ENCODE assay signal across 13 cellular contexts in genomic region chr3:11545186-11545851, GRCh38.
DNase-seq lines count a peak whose midpoint lies in the region; ATAC-seq, FAIRE-seq and TF ChIP-seq lines count a peak whose summit lies in the region.
"Had no signal": no experiment of that assay in that cellular context is flagged by ENCODE, and none has a peak within 500 bp of the region (broad histone marks: within the 10 kb centered on the region; RNA-seq: fewer than 3 reads in every experiment).

No MANE protein-coding gene starts in this region.

- H3K27me3 Mint-ChIP-seq in osteocyte (ENCODE audit: unreplicated experiment), result no peaks in the 10 kb centered on the region

- no peaks in the 10 kb centered on the region for H3K9me2 ChIP-seq in SK-N-SH

- H3K4me3 ChIP-seq in K562, result no peak overlapping the region
- no peak overlapping the region for H3K4me3 ChIP-seq in SK-N-SH (ENCODE audit: low read depth in 2 of 2, low read length in 1 of 2)

- H3K79me2 ChIP-seq in K562 (ENCODE audit: control insufficient read depth, insufficient read depth, low read length) (no peaks in the 10 kb centered on the region), SK-N-SH (ENCODE audit: insufficient read depth) (peaks cover 4% of the 10 kb centered on the region)

- no peaks in the 10 kb centered on the region for H3K9me3 Mint-ChIP-seq in osteocyte (ENCODE audit: unreplicated experiment)

- H4K20me1 ChIP-seq in K562 (replicated peaks; ENCODE audit: control insufficient read depth, insufficient read depth, low read length), result no peaks in the 10 kb centered on the region
- H4K20me1 ChIP-seq in SK-N-SH (ENCODE audit: insufficient read depth), result no peaks in the 10 kb centered on the region

- no peak overlapping the region for H3K4me3 Mint-ChIP-seq in osteocyte (ENCODE audit: unreplicated experiment)

- intact Hi-C loops in K562 (cut with micrococcal nuclease), result loop anchor here (10.0 kb wide), 1 partner anchor 161 kb away; no protein-coding TSS in a partner anchor
- intact Hi-C loops in left cardiac atrium (cut with DNase I), result no loop called here

- H3K36me3 Mint-ChIP-seq in osteocyte (ENCODE audit: unreplicated experiment), result peaks cover 11% of the 10 kb centered on the region

- H3K4me2 ChIP-seq in K562 (ENCODE audit: insufficient read depth, low read length) (no peak overlapping the region), SK-N-SH (no peak overlapping the region)

- BruUV-seq in K562 (replicated peaks; lab: Mats Ljungman, UMichigan), result no TSS peak

- peaks cover 0 to 11% of the 10 kb centered on the region in 2 experiments; a peak in 3 of 5 replicates for H3K4me1 ChIP-seq in K562 (replicated peaks in 1 of 2; ENCODE audit: control insufficient read depth in 2 of 2, insufficient read depth in 2 of 2, low read length in 2 of 2)
- peaks cover 8 to 9% of the 10 kb centered on the region in 2 experiments; a peak in 2 of 4 replicates for H3K4me1 ChIP-seq in SK-N-SH (ENCODE audit: control insufficient read depth in 1 of 2, insufficient read depth in 2 of 2, low read depth in 1 of 2, low read length in 1 of 2)

- DNase-seq in AG09319 (ENCODE audit: extremely low read depth, low read depth), result no peak
- DNase-seq in K562 (ENCODE audit: extremely low read depth in 1 of 4, low spot score in 3 of 4), result no peak
- DNase-seq in left cardiac atrium, result no peak
- DNase-seq in osteocyte (ENCODE audit: extremely low spot score, unreplicated experiment), result no peak
- DNase-seq in NCI-H2227 (lab: John Stamatoyannopoulos, UW; ENCODE audit: unreplicated experiment), result no peak
- DNase-seq in NCI-H2107 (lab: John Stamatoyannopoulos, UW), result no peak
- DNase-seq in SK-N-SH, result no peak
- DNase-seq in SKM-1 treated with dmso at 0.1 percent for 144 hours (lab: John Stamatoyannopoulos, UW; ENCODE audit: unreplicated experiment), result no peak
- DNase-seq: amygdala, midbrain, NCI-H510A treated with DMSO at 0.1 percent for 48 hours, SHP77 treated with DMSO at 0.1 percent for 48 hours had no signal

- no peak overlapping the region for H2AFZ ChIP-seq in K562 (ENCODE audit: low read depth, low read length)
- no peak overlapping the region for H2AFZ ChIP-seq in SK-N-SH (ENCODE audit: low read depth)

- H3K9ac ChIP-seq in K562 (ENCODE audit: insufficient read depth in 1 of 2, low read depth in 2 of 2, low read length in 2 of 2), result no peak overlapping the region
- H3K9ac ChIP-seq in SK-N-SH, result no peak overlapping the region

- H3K27ac ChIP-seq in K562 (ENCODE audit: extremely low read depth, low read depth, low read length) (no peak overlapping the region), SK-N-SH (ENCODE audit: low read depth in 2 of 2, low read length in 1 of 2) (no peak overlapping the region)

- H3K9me3 ChIP-seq in K562 (replicated peaks; ENCODE audit: control insufficient read depth, insufficient read depth, low read depth, low read length), result no peaks in the 10 kb centered on the region
- H3K9me3 ChIP-seq in SK-N-SH, result no peaks in the 10 kb centered on the region

- TF ChIP-seq POLR2A in K562 (conservative IDR thresholded peaks at IDR 0.05), result no peak

- TF ChIP-seq EP300 in K562 (IDR thresholded peaks at IDR 0.05; ENCODE audit: low read length), result no peak
- no peak for TF ChIP-seq EP300 in SK-N-SH (IDR thresholded peaks at IDR 0.05; ENCODE audit: borderline replicate concordance in 1 of 2, low read depth in 1 of 2, low read length in 1 of 2)

- TF ChIP-seq RAD21 in K562 (CRISPR knock-in tag; conservative IDR thresholded peaks at IDR 0.05 in 1 of 2, IDR thresholded peaks at IDR 0.05 in 1 of 2), result no peak
- no peak for TF ChIP-seq RAD21 in SK-N-SH (IDR thresholded peaks at IDR 0.05; ENCODE audit: low read length)

- peak overlapping the region; percentile 76 for H3K27ac Mint-ChIP-seq in osteocyte (ENCODE audit: unreplicated experiment)

- H3K27me3 ChIP-seq in K562 (ENCODE audit: control insufficient read depth in 2 of 2, insufficient read depth in 2 of 2, low read length in 2 of 2) (no peaks in the 10 kb centered on the region), SK-N-SH (ENCODE audit: insufficient read depth) (no peaks in the 10 kb centered on the region)

- FAIRE-seq in K562 (lab: Jason Lieb, UNC), result no peak
- FAIRE-seq: H54 had no signal

- ATAC-seq in K562 (peak; percentile 48), left cardiac atrium (peak; percentile 25 to 27)

- peaks cover 4% of the 10 kb centered on the region for H3F3A ChIP-seq in SK-N-SH (replicated peaks; ENCODE audit: insufficient read depth)

- POLR2A ChIA-PET in K562 (lab: Yijun Ruan, JAX), result no interaction called here
- POLR2A ChIA-PET in SK-N-SH (lab: Yijun Ruan, JAX), result no interaction called here

- in situ Hi-C loops in K562 (cut with MboI), result no loop called here

- no peaks in the 10 kb centered on the region for H3K9me1 ChIP-seq in K562 (ENCODE audit: control insufficient read depth, insufficient read depth, low read length)

- CTCF ChIA-PET in K562 (lab: Yijun Ruan, JAX; ENCODE audit: low intra/inter-chr PET ratio), result no interaction called here
- CTCF ChIA-PET in SK-N-SH (lab: Yijun Ruan, JAX), result no interaction called here

- 70% methylated on average over 16 of the region's 16 CpGs for WGBS in K562 (ENCODE audit: insufficient coverage, low coverage, missing lambda C conversion rate)
- 94% methylated on average over 11 of the region's 16 CpGs for WGBS in SK-N-SH (ENCODE audit: low lambda C conversion rate)

- H3K4me1 Mint-ChIP-seq in osteocyte (ENCODE audit: unreplicated experiment), result peaks cover 42% of the 10 kb centered on the region

- peak; percentile 18 for TF ChIP-seq CTCF in AG09319 (IDR thresholded peaks at IDR 0.05; ENCODE audit: low read depth, low read length)
- no peak for TF ChIP-seq CTCF in K562 (IDR thresholded peaks at IDR 0.05 in 2 of 3, conservative IDR thresholded peaks at IDR 0.05 in 1 of 3; ENCODE audit: insufficient read depth in 2 of 3, low read depth in 1 of 3, low read length in 3 of 3)
- TF ChIP-seq CTCF in osteocyte (IDR thresholded peaks at IDR 0.05), result no peak
- TF ChIP-seq CTCF in SK-N-SH (IDR thresholded peaks at IDR 0.05), result no peak

- no peaks in the 10 kb centered on the region for H3K36me3 ChIP-seq in K562 (ENCODE audit: control insufficient read depth, insufficient read depth, low read length)
- peaks cover 0 to 10% of the 10 kb centered on the region in 2 experiments for H3K36me3 ChIP-seq in SK-N-SH (replicated peaks in 1 of 2; ENCODE audit: control insufficient read depth in 1 of 2, insufficient read depth in 2 of 2, low read length in 1 of 2)

TF ChIP-seq in K562, 482 proteins besides CTCF, POLR2A, EP300 and RAD21 (continues in another document):
- TF ChIP-seq NR3C1 (CRISPR knock-in tag; IDR thresholded peaks at IDR 0.05), result no peak
- TF ChIP-seq ZNF75A (CRISPR knock-in tag; IDR thresholded peaks at IDR 0.05), result no peak
- TF ChIP-seq RNF219 (CRISPR knock-in tag; IDR thresholded peaks at IDR 0.05), result no peak
- TF ChIP-seq MEF2A (IDR thresholded peaks at IDR 0.05; ENCODE audit: control insufficient read depth, low read depth, low read length), result no peak

TF ChIP-seq in SK-N-SH, 30 proteins besides CTCF, POLR2A, EP300 and RAD21:
- TF ChIP-seq JUND (IDR thresholded peaks at IDR 0.05) (no peak), MXI1 (IDR thresholded peaks at IDR 0.05; ENCODE audit: low read depth, low read length) (no peak), RXRA (IDR thresholded peaks at IDR 0.05; ENCODE audit: borderline replicate concordance, low read depth) (no peak), POLR2AphosphoS5 (IDR thresholded peaks at IDR 0.05; ENCODE audit: low read depth, low read length) (no peak), RFX5 (IDR thresholded peaks at IDR 0.05; ENCODE audit: low read length) (no peak), TEAD4 (IDR thresholded peaks at IDR 0.05; ENCODE audit: borderline replicate concordance, insufficient read depth) (no peak), SMC3 (IDR thresholded peaks at IDR 0.05; ENCODE audit: low read depth, low read length) (no peak), EZH2phosphoT487 (IDR thresholded peaks at IDR 0.05; ENCODE audit: borderline replicate concordance, low read depth) (no peak), FOSL2 (IDR thresholded peaks at IDR 0.05; ENCODE audit: borderline replicate concordance, low read depth) (no peak), PBX3 (IDR thresholded peaks at IDR 0.05) (no peak)
